In genomic region chr3:88141458-88142083, GRCh38 we compare ENCODE assay signal across 15 cellular contexts. TPM values are rescaled to one million over a fixed set of nuclear protein-coding genes. Genes with fewer than 3 reads are reported as not detected.
DNase-seq lines count a peak whose midpoint lies in the region; ATAC-seq and FAIRE-seq lines count a peak whose summit lies in the region.
"Had no signal": no experiment of that assay in that cellular context is flagged by ENCODE, and none has a peak within 500 bp of the region (broad histone marks: within the 10 kb centered on the region; RNA-seq: fewer than 3 reads in every experiment).

No MANE protein-coding gene starts in this region.

- H3K4me1 ChIP-seq in ACC112 (ENCODE audit: control insufficient read depth, insufficient read depth, low read length, unreplicated experiment): peaks cover 42% of the 10 kb centered on the region

- no peak overlapping the region for H3K4me3 Mint-ChIP-seq in activated T-helper 2 cell treated with anti-CD3 and anti-CD28 coated beads, Interferon-gamma antibody, Interleukin-2, Interleukin-4, amounts not matched to agents 10 μg/mL and 5 μg/mL and 100 μg/mL, durations not matched to agents 14 hours and 24 hours and 36 hours (ENCODE audit: low read depth)
- H3K4me3 Mint-ChIP-seq: activated naive CD8-positive, alpha-beta T cell treated with anti-CD3 and anti-CD28 coated beads, Interleukin-2, amount 50 U/mL, for 24 hours had no signal

- intact Hi-C loops in activated T-helper 2 cell treated with anti-CD3 and anti-CD28 coated beads, Interferon-gamma antibody, Interleukin-2, Interleukin-4, amounts not matched to agents 10 μg/mL and 5 μg/mL and 100 μg/mL, durations not matched to agents 14 hours and 24 hours and 36 hours (cut with micrococcal nuclease): loop anchor here (10.0 kb wide), 1 partner anchor 807 kb away; no protein-coding TSS in a partner anchor

- ATAC-seq in GM21390 (IDR thresholded peaks at IDR 0.05; ENCODE audit: unreplicated experiment): peak; percentile 24
- ATAC-seq: A549; activated naive CD8-positive, alpha-beta T cell treated with anti-CD3 and anti-CD28 coated beads, Interleukin-2, amount 50 U/mL, for 24 hours had no signal

- FAIRE-seq in urothelium cell line (lab: Jason Lieb, UNC): no peak
- FAIRE-seq: A549, G401.6 had no signal

- H3K4me1 Mint-ChIP-seq in activated T-helper 2 cell treated with anti-CD3 and anti-CD28 coated beads, Interferon-gamma antibody, Interleukin-2, Interleukin-4, amounts not matched to agents 10 μg/mL and 5 μg/mL and 100 μg/mL, durations not matched to agents 14 hours and 24 hours and 36 hours (ENCODE audit: low read depth): peaks cover 5% of the 10 kb centered on the region

- H2AFZ ChIP-seq in ACC112 (ENCODE audit: low read length, unreplicated experiment): peak overlapping the region; percentile 69

- peak overlapping the region; percentile 98 for H3K27ac ChIP-seq in ACC112 (ENCODE audit: low read depth, low read length)
- H3K27ac ChIP-seq: A549, HL-60 had no signal

- H3K4me3 ChIP-seq in ACC112 (ENCODE audit: low read depth, low read length): peak overlapping the region; percentile 61
- H3K4me3 ChIP-seq: A549 had no signal

- H3K36me3 ChIP-seq in ACC112 (ENCODE audit: insufficient read depth, low read length): peaks cover 28% of the 10 kb centered on the region

- H3K27ac Mint-ChIP-seq in activated T-helper 2 cell treated with anti-CD3 and anti-CD28 coated beads, Interferon-gamma antibody, Interleukin-2, Interleukin-4, amounts not matched to agents 10 μg/mL and 5 μg/mL and 100 μg/mL, durations not matched to agents 14 hours and 24 hours and 36 hours: no peak overlapping the region

- H3K36me3 Mint-ChIP-seq in activated T-helper 2 cell treated with anti-CD3 and anti-CD28 coated beads, Interferon-gamma antibody, Interleukin-2, Interleukin-4, amounts not matched to agents 10 μg/mL and 5 μg/mL and 100 μg/mL, durations not matched to agents 14 hours and 24 hours and 36 hours (ENCODE audit: low read depth): peaks cover 42% of the 10 kb centered on the region

- no peaks in the 10 kb centered on the region for H3K9me3 Mint-ChIP-seq in activated T-helper 2 cell treated with anti-CD3 and anti-CD28 coated beads, Interferon-gamma antibody, Interleukin-2, Interleukin-4, amounts not matched to agents 10 μg/mL and 5 μg/mL and 100 μg/mL, durations not matched to agents 14 hours and 24 hours and 36 hours
- H3K9me3 Mint-ChIP-seq: activated naive CD8-positive, alpha-beta T cell treated with anti-CD3 and anti-CD28 coated beads, Interleukin-2, amount 50 U/mL, for 24 hours had no signal

- peaks cover 41% of the 10 kb centered on the region for H3K79me2 ChIP-seq in ACC112 (ENCODE audit: control insufficient read depth, insufficient read depth, low read length, unreplicated experiment)

- H3K27me3 Mint-ChIP-seq in activated T-helper 2 cell treated with anti-CD3 and anti-CD28 coated beads, Interferon-gamma antibody, Interleukin-2, Interleukin-4, amounts not matched to agents 10 μg/mL and 5 μg/mL and 100 μg/mL, durations not matched to agents 14 hours and 24 hours and 36 hours (ENCODE audit: low read depth): no peaks in the 10 kb centered on the region
- H3K27me3 Mint-ChIP-seq: activated naive CD8-positive, alpha-beta T cell treated with anti-CD3 and anti-CD28 coated beads, Interleukin-2, amount 50 U/mL, for 24 hours had no signal

- DNase-seq in LHCN-M2 (ENCODE audit: low read depth) (peak; percentile 95), fibroblast of gingiva (ENCODE audit: low read depth) (peak; percentile 66), urothelium cell line (ENCODE audit: low spot score) (no peak), NCI-H1436 treated with DMSO at 0.1 percent for 48 hours (lab: John Stamatoyannopoulos, UW) (no peak), SHP77 (lab: John Stamatoyannopoulos, UW) (no peak)
- DNase-seq in activated T-helper 2 cell treated with anti-CD3 and anti-CD28 coated beads, Interferon-gamma antibody, Interleukin-2, Interleukin-4, amounts not matched to agents 10 μg/mL and 5 μg/mL and 100 μg/mL, durations not matched to agents 14 hours and 24 hours and 36 hours (ENCODE audit: low spot score): no peak
- DNase-seq: activated naive CD8-positive, alpha-beta T cell treated with anti-CD3 and anti-CD28 coated beads, Interleukin-2, amount 50 U/mL, for 24 hours; mesendoderm; NCI-H2081 treated with DMSO at 0.1 percent for 48 hours; stimulated activated CD8-positive, alpha-beta memory T cell treated with anti-CD3 and anti-CD28 coated beads, Interleukin-4, amount 100 ng/mL, for 48 hours had no signal

- H3K27me3 ChIP-seq in ACC112 (ENCODE audit: insufficient read depth, low read length): no peaks in the 10 kb centered on the region

RNA-seq across cellular contexts. Expression of gene C3orf38, which starts 8.2 kb away (rescaled TPM):
- total RNA-seq in LHCN-M2 (2014; rRNA removed): 29.9 and 34.3 TPM in 2 replicates
- polyA plus RNA-seq in LHCN-M2 (2012): 14.9 TPM
- 23.1 and 25.4 TPM in 2 replicates for total RNA-seq in activated T-helper 2 cell treated with anti-CD3 and anti-CD28 coated beads, Interferon-gamma antibody, Interleukin-2, Interleukin-4, amounts not matched to agents 10 μg/mL and 5 μg/mL and 100 μg/mL, durations not matched to agents 14 hours and 24 hours and 36 hours

Comparison
In these comparisons a context has a peak if more than half of its experiments do, and no peak if none do; other contexts are left out.
1. DNase-seq: peak in LHCN-M2 (single experiment) and fibroblast of gingiva (single experiment); none in urothelium cell line (single experiment), NCI-H1436 treated with DMSO at 0.1 percent for 48 hours (single experiment), SHP77 (0 of 2) and activated T-helper 2 cell treated with anti-CD3 and anti-CD28 coated beads, Interferon-gamma antibody, Interleukin-2, Interleukin-4, amounts not matched to agents 10 μg/mL and 5 μg/mL and 100 μg/mL, durations not matched to agents 14 hours and 24 hours and 36 hours (single experiment).